ENCODE assay signal across 13 cellular contexts in genomic region chr7:139798221-139798620, GRCh38. TPM values are rescaled to one million over a fixed set of nuclear protein-coding genes. Genes with fewer than 3 reads are reported as not detected.
DNase-seq lines count a peak whose midpoint lies in the region; ATAC-seq, FAIRE-seq and TF ChIP-seq lines count a peak whose summit lies in the region.
"Had no signal": no experiment of that assay in that cellular context is flagged by ENCODE, and none has a peak within 500 bp of the region (broad histone marks: within the 10 kb centered on the region; RNA-seq: fewer than 3 reads in every experiment).

No MANE protein-coding gene starts in this region.

- H3K27me3 ChIP-seq in keratinocyte (ENCODE audit: control insufficient read depth, extremely low read depth, insufficient read depth, low read length): no peaks in the 10 kb centered on the region
- H3K27me3 ChIP-seq in SJCRH30: no peaks in the 10 kb centered on the region
- no peaks in the 10 kb centered on the region for H3K27me3 ChIP-seq in A673 (replicated peaks; ENCODE audit: insufficient read depth, low read depth, low read length, poor library complexity)
- H3K27me3 ChIP-seq in CD4-positive, alpha-beta memory T cell (ENCODE audit: insufficient read depth, low read length): no peaks in the 10 kb centered on the region
- H3K27me3 ChIP-seq: tibial nerve had no signal

- no peaks in the 10 kb centered on the region for H4K20me1 ChIP-seq in keratinocyte (ENCODE audit: control insufficient read depth, extremely low read depth, insufficient read depth, low read length)

- no peaks in the 10 kb centered on the region for H3K36me3 Mint-ChIP-seq in activated CD4-positive, alpha-beta T cell treated with anti-CD3 and anti-CD28 coated beads, Interleukin-2, amount 10 ng/mL, durations not matched to agents 24 days and 14 days (ENCODE audit: low read depth)
- H3K36me3 Mint-ChIP-seq in CD4-positive, alpha-beta memory T cell: peaks cover 0 to 12% of the 10 kb centered on the region in 2 donors

- in situ Hi-C loops in GM13976 (cut with MboI; ENCODE audit: low sequenced_read_pairs, unreplicated experiment): no loop called here

- intact Hi-C loops in A673 (cut with micrococcal nuclease; ENCODE audit: unreplicated experiment): no loop called here
- intact Hi-C loops in activated CD4-positive, alpha-beta T cell treated with anti-CD3 and anti-CD28 coated beads, Interleukin-2, amount 10 ng/mL, durations not matched to agents 24 days and 14 days (cut with micrococcal nuclease): no loop called here
- intact Hi-C loops in CD4-positive, alpha-beta memory T cell (cut with micrococcal nuclease): no loop called here

- no peaks in the 10 kb centered on the region for H3K9me1 ChIP-seq in keratinocyte (ENCODE audit: control insufficient read depth, extremely low read depth, insufficient read depth, low read length)

- no peak overlapping the region for H3K27ac Mint-ChIP-seq in activated CD4-positive, alpha-beta T cell treated with anti-CD3 and anti-CD28 coated beads, Interleukin-2, amount 10 ng/mL, durations not matched to agents 24 days and 14 days
- H3K27ac Mint-ChIP-seq in CD4-positive, alpha-beta memory T cell: peak overlapping the region in 3 of 7 donors; percentile 22 to 63 (median 47)
- H3K27ac Mint-ChIP-seq: T-helper 1 cell treated with Interleukin-12 subunit alpha and Interleukin-12 subunit beta and Interleukin-4 antibody, amounts not matched to agents 30 μg/mL and 1 μg/mL, for 36 hours had no signal

- ATAC-seq in HG03460 (IDR thresholded peaks at IDR 0.05; ENCODE audit: unreplicated experiment): peak; percentile 77

- TF ChIP-seq CTCF in GM13976 (IDR thresholded peaks at IDR 0.05; ENCODE audit: borderline replicate concordance, control extremely low read depth, extremely low read depth, insufficient read depth, missing control alignments) (no peak), GM20000 (IDR thresholded peaks at IDR 0.05; ENCODE audit: extremely low read depth, missing control alignments) (no peak), keratinocyte (optimal IDR thresholded peaks at IDR 0.05 in 1 of 3, IDR thresholded peaks at IDR 0.05 in 1 of 3, conservative IDR thresholded peaks at IDR 0.05 in 1 of 3; ENCODE audit: extremely low read depth in 1 of 3, insufficient read depth in 2 of 3, low read length in 3 of 3) (no peak), A673 (conservative IDR thresholded peaks at IDR 0.05; ENCODE audit: low read depth, low read length) (no peak)

- H3K4me3 Mint-ChIP-seq in activated CD4-positive, alpha-beta T cell treated with anti-CD3 and anti-CD28 coated beads, Interleukin-2, amount 10 ng/mL, durations not matched to agents 24 days and 14 days: no peak overlapping the region
- H3K4me3 Mint-ChIP-seq in CD4-positive, alpha-beta memory T cell: peak overlapping the region in 4 of 8 donors; percentile 12 to 43 (median 26)
- H3K4me3 Mint-ChIP-seq: T-helper 1 cell treated with Interleukin-12 subunit alpha and Interleukin-12 subunit beta and Interleukin-4 antibody, amounts not matched to agents 30 μg/mL and 1 μg/mL, for 36 hours had no signal

- H3K27ac ChIP-seq in keratinocyte (ENCODE audit: control insufficient read depth, insufficient read depth, low read length) (peak overlapping the region; percentile 3), SJCRH30 (no peak overlapping the region), A673 (ENCODE audit: low read depth, low read length, poor library complexity, severe bottlenecking) (no peak overlapping the region)
- H3K27ac ChIP-seq in CD4-positive, alpha-beta memory T cell (ENCODE audit: low read depth, low read length): no peak overlapping the region
- H3K27ac ChIP-seq: tibial nerve had no signal

- no peaks in the 10 kb centered on the region for H3K79me2 ChIP-seq in keratinocyte (ENCODE audit: control insufficient read depth, insufficient read depth, low read length)

- BruUV-seq in A673 (replicated peaks; lab: Mats Ljungman, UMichigan): no TSS peak

- no peaks in the 10 kb centered on the region for H3K27me3 Mint-ChIP-seq in activated CD4-positive, alpha-beta T cell treated with anti-CD3 and anti-CD28 coated beads, Interleukin-2, amount 10 ng/mL, durations not matched to agents 24 days and 14 days
- H3K27me3 Mint-ChIP-seq in CD4-positive, alpha-beta memory T cell: peaks cover 3 to 5% of the 10 kb centered on the region in 2 donors

- POLR2A ChIA-PET in A673 (lab: Charles Lee; ENCODE audit: low non-redundant PET): no interaction called here
- POLR2A ChIA-PET in CD4-positive, alpha-beta memory T cell (lab: Charles Lee; ENCODE audit: partially characterized antibody): no interaction called here

- H2AFZ ChIP-seq in keratinocyte (ENCODE audit: control insufficient read depth, low read length): peak overlapping the region; percentile 61

- H3K4me1 ChIP-seq in keratinocyte (ENCODE audit: control insufficient read depth, extremely low read depth, insufficient read depth, low read length) (peaks cover 10% of the 10 kb centered on the region), SJCRH30 (no peaks in the 10 kb centered on the region), A673 (ENCODE audit: insufficient read depth, low read length, poor library complexity, severe bottlenecking) (no peaks in the 10 kb centered on the region)
- no peaks in the 10 kb centered on the region for H3K4me1 ChIP-seq in CD4-positive, alpha-beta memory T cell (ENCODE audit: insufficient read depth, low read length)

- no peak overlapping the region for H3K4me3 ChIP-seq in keratinocyte (ENCODE audit: control insufficient read depth in 2 of 3, extremely low read depth in 1 of 3, insufficient read depth in 2 of 3, low read depth in 1 of 3, low read length in 3 of 3)
- no peak overlapping the region for H3K4me3 ChIP-seq in SJCRH30
- no peak overlapping the region for H3K4me3 ChIP-seq in A673 (ENCODE audit: low read depth, low read length, poor library complexity, severe bottlenecking)
- H3K4me3 ChIP-seq in CD4-positive, alpha-beta memory T cell (ENCODE audit: low read length in 2 of 2): no peak overlapping the region
- H3K4me3 ChIP-seq: tibial nerve had no signal

- H3K9ac ChIP-seq in keratinocyte (ENCODE audit: control insufficient read depth, extremely low read depth, insufficient read depth, low read length): peak overlapping the region; percentile 2

- H3K9me3 ChIP-seq in keratinocyte (ENCODE audit: control insufficient read depth, low read depth, low read length) (no peaks in the 10 kb centered on the region), SJCRH30 (replicated peaks) (no peaks in the 10 kb centered on the region; the same call in none of the 2 replicates), A673 (ENCODE audit: low read depth, low read length, poor library complexity, severe bottlenecking) (no peaks in the 10 kb centered on the region)
- H3K9me3 ChIP-seq in CD4-positive, alpha-beta memory T cell (ENCODE audit: control insufficient read depth in 1 of 2, low read length in 2 of 2): no peaks in the 10 kb centered on the region
- H3K9me3 ChIP-seq: tibial nerve had no signal

- dilution Hi-C loops in keratinocyte (cut with MboI; ENCODE audit: extremely low pct_ligation_motif_present, low sequenced_read_pairs): no loop called here

- peaks cover 12% of the 10 kb centered on the region for H3K9me3 Mint-ChIP-seq in activated CD4-positive, alpha-beta T cell treated with anti-CD3 and anti-CD28 coated beads, Interleukin-2, amount 10 ng/mL, durations not matched to agents 24 days and 14 days
- peaks cover 0 to 13% (median 5%) of the 10 kb centered on the region in 8 donors for H3K9me3 Mint-ChIP-seq in CD4-positive, alpha-beta memory T cell

- H3K36me3 ChIP-seq in keratinocyte (ENCODE audit: control insufficient read depth in 2 of 2, extremely low read depth in 1 of 2, insufficient read depth in 2 of 2, low read length in 2 of 2) (no peaks in the 10 kb centered on the region), SJCRH30 (no peaks in the 10 kb centered on the region), A673 (ENCODE audit: insufficient read depth, low read length, poor library complexity, severe bottlenecking) (no peaks in the 10 kb centered on the region)
- H3K36me3 ChIP-seq in CD4-positive, alpha-beta memory T cell (ENCODE audit: insufficient read depth, low read length): no peaks in the 10 kb centered on the region
- H3K36me3 ChIP-seq: tibial nerve had no signal

- peak; percentile 64 for FAIRE-seq in keratinocyte (lab: Jason Lieb, UNC)

- DNase-seq in GM13976 (ENCODE audit: low spot score) (peak; percentile 37), GM20000 (ENCODE audit: low spot score) (peak; percentile 48), keratinocyte (ENCODE audit: low read depth, low spot score) (no peak), SJCRH30 (no peak), A673 (ENCODE audit: low spot score) (no peak)
- DNase-seq in activated CD4-positive, alpha-beta T cell treated with anti-CD3 and anti-CD28 coated beads, Interleukin-2, amount 10 ng/mL, durations not matched to agents 24 days and 14 days: no peak
- no peak for DNase-seq in CD4-positive, alpha-beta memory T cell
- DNase-seq: activated T-cell treated with anti-CD3 and anti-CD28 coated beads, Interleukin-2, amount 50 U/mL, for 1 hour; caudate nucleus; stimulated activated CD4-positive, alpha-beta T cell treated with anti-CD3 and anti-CD28 coated beads, Interleukin-1b, Interleukin-23, amount 100 ng/mL, for 48 hours had no signal

- H3K4me1 Mint-ChIP-seq in activated CD4-positive, alpha-beta T cell treated with anti-CD3 and anti-CD28 coated beads, Interleukin-2, amount 10 ng/mL, durations not matched to agents 24 days and 14 days: peaks cover 9% of the 10 kb centered on the region
- H3K4me1 Mint-ChIP-seq in CD4-positive, alpha-beta memory T cell: peaks cover 0 to 10% (median 9%) of the 10 kb centered on the region in 4 donors

- CTCF ChIA-PET in A673 (lab: Charles Lee): no interaction called here
- CTCF ChIA-PET in CD4-positive, alpha-beta memory T cell (lab: Charles Lee; ENCODE audit: partially characterized antibody): no interaction called here

- H3K4me2 ChIP-seq in keratinocyte (ENCODE audit: control insufficient read depth, extremely low read depth, insufficient read depth, low read depth, low read length): peak overlapping the region; percentile 45

RNA-seq across cellular contexts. Expression of gene HIPK2, which starts 20.4 kb away (rescaled TPM):
- polyA plus RNA-seq in keratinocyte: 4.5 to 13.9 TPM (median 5.8 TPM) in 3 replicates
- 9.9 TPM for polyA plus RNA-seq in keratinocyte (2011; ENCODE audit: low read depth)
- 8.1 and 8.9 TPM in 2 replicates for polyA plus RNA-seq in keratinocyte (2011; cell fraction: cytosol; rRNA removed)
- 26.2 and 27.3 TPM in 2 replicates for polyA plus RNA-seq in keratinocyte (2011; cell fraction: nucleus; rRNA removed)
- polyA plus RNA-seq in keratinocyte (2012; ENCODE audit: low replicate concordance): 8.4 and 12.3 TPM in 2 replicates
- 21.2 to 96.1 TPM (median 23.9 TPM) in 3 replicates for polyA minus RNA-seq in keratinocyte
- 12.5 TPM for polyA minus RNA-seq in keratinocyte (2011; cell fraction: cytosol; rRNA and poly(A)+ RNA removed)
- polyA minus RNA-seq in keratinocyte (2011; cell fraction: nucleus; rRNA and poly(A)+ RNA removed): 15.4 and 29.2 TPM in 2 replicates
- 17.2 and 17.9 TPM in 2 replicates for total RNA-seq in SJCRH30 (2014; rRNA removed; shearing (Covaris generic))
- 30.7 and 32.4 TPM in 2 replicates for total RNA-seq in A673 (2021)
- 23.9 and 26.1 TPM in 2 replicates for total RNA-seq in activated CD4-positive, alpha-beta T cell treated with anti-CD3 and anti-CD28 coated beads, Interleukin-2, amount 10 ng/mL, durations not matched to agents 24 days and 14 days
- 10 to 100 TPM; 31.2 to 34.1 TPM for total RNA-seq in CD4-positive, alpha-beta memory T cell
- 1 to 10 TPM in 1 of 2 donors, under 1 TPM in 1; 0.87 to 4.4 TPM for polyA plus RNA-seq in CD4-positive, alpha-beta memory T cell

RNA-seq across cellular contexts. Expression of gene TBXAS1, which starts 30.8 kb away (rescaled TPM):
- 1.8 to 3.7 TPM (median 2.9 TPM) in 3 replicates for polyA plus RNA-seq in keratinocyte
- polyA plus RNA-seq in keratinocyte (2011; ENCODE audit: low read depth): 1.0 TPM
- polyA plus RNA-seq in keratinocyte (2011; cell fraction: cytosol; rRNA removed): 1.2 and 1.8 TPM in 2 replicates
- polyA plus RNA-seq in keratinocyte (2011; cell fraction: nucleus; rRNA removed): 5.5 and 5.7 TPM in 2 replicates
- polyA plus RNA-seq in keratinocyte (2012; ENCODE audit: low replicate concordance): 0.52 and 2.4 TPM in 2 replicates
- polyA minus RNA-seq in keratinocyte: 0.40 to 4.1 TPM (median 3.6 TPM) in 3 replicates
- polyA minus RNA-seq in keratinocyte (2011; cell fraction: cytosol; rRNA and poly(A)+ RNA removed): not detected
- 0.93 and 1.2 TPM in 2 replicates for polyA minus RNA-seq in keratinocyte (2011; cell fraction: nucleus; rRNA and poly(A)+ RNA removed)
- 2.9 and 3.2 TPM in 2 replicates for total RNA-seq in SJCRH30 (2014; rRNA removed; shearing (Covaris generic))
- 1.5 and 2.5 TPM in 2 replicates for total RNA-seq in A673 (2021)
- 1.8 and 3.5 TPM in 2 replicates for total RNA-seq in activated CD4-positive, alpha-beta T cell treated with anti-CD3 and anti-CD28 coated beads, Interleukin-2, amount 10 ng/mL, durations not matched to agents 24 days and 14 days
- 10 to 100 TPM; 16.6 to 18.0 TPM for total RNA-seq in CD4-positive, alpha-beta memory T cell
- 10 to 100 TPM; 19.8 to 20.1 TPM for polyA plus RNA-seq in CD4-positive, alpha-beta memory T cell

Comparison
In these comparisons a context has a peak if more than half of its experiments do, and no peak if none do; other contexts are left out.
1. DNase-seq: peak in GM13976 (single experiment) and GM20000 (single experiment); none in keratinocyte (single experiment), SJCRH30 (0 of 2), A673 (single experiment), activated CD4-positive, alpha-beta T cell treated with anti-CD3 and anti-CD28 coated beads, Interleukin-2, amount 10 ng/mL, durations not matched to agents 24 days and 14 days (single experiment) and CD4-positive, alpha-beta memory T cell (0 of 5).